ENCODE assay signal across 10 cellular contexts in genomic region chr11:74696932-74697687, GRCh38. TPM values are rescaled to one million over a fixed set of nuclear protein-coding genes. Genes with fewer than 3 reads are reported as not detected.
DNase-seq lines count a peak whose midpoint lies in the region; ATAC-seq, FAIRE-seq and TF ChIP-seq lines count a peak whose summit lies in the region.
"Had no signal": no experiment of that assay in that cellular context is flagged by ENCODE, and none has a peak within 500 bp of the region (broad histone marks: within the 10 kb centered on the region; RNA-seq: fewer than 3 reads in every experiment).

No MANE protein-coding gene starts in this region.

- H3K9me3 ChIP-seq in adrenal gland (replicated peaks in 1 of 3) (no peaks in the 10 kb centered on the region), cardiac muscle cell (ENCODE audit: low read depth) (no peaks in the 10 kb centered on the region), neuronal stem cell (replicated peaks in 1 of 2; ENCODE audit: control insufficient read depth in 2 of 2, insufficient read depth in 1 of 2, low read depth in 1 of 2, low read length in 2 of 2) (no peaks in the 10 kb centered on the region)

- POLR2A ChIA-PET in AG04449 (lab: Yijun Ruan, JAX), result no interaction called here

- no peak overlapping the region for H3K23ac ChIP-seq in neuronal stem cell (ENCODE audit: low read depth, low read length, poor library complexity)

- TF ChIP-seq POLR2A in adrenal gland (IDR thresholded peaks at IDR 0.05), result no peak

- H2AFZ ChIP-seq in neuronal stem cell (ENCODE audit: low read length), result no peak overlapping the region

- no peak overlapping the region for H3K14ac ChIP-seq in neuronal stem cell (ENCODE audit: low read length)

- H2BK120ac ChIP-seq in neuronal stem cell (ENCODE audit: low read depth, low read length), result no peak overlapping the region

- H3K27me3 ChIP-seq in adrenal gland (no peaks in the 10 kb centered on the region), cardiac muscle cell (no peaks in the 10 kb centered on the region), neuronal stem cell (ENCODE audit: control insufficient read depth in 3 of 3, insufficient read depth in 3 of 3, low read depth in 1 of 3, low read length in 3 of 3) (no peaks in the 10 kb centered on the region)

- peak overlapping the region; percentile 40 for H3K18ac ChIP-seq in neuronal stem cell (ENCODE audit: low read length)

- H3K79me1 ChIP-seq in neuronal stem cell (ENCODE audit: low read depth, low read length), result no peaks in the 10 kb centered on the region

- no peak for FAIRE-seq in RCC 7860 (lab: Jason Lieb, UNC)

- TF ChIP-seq CTCF in AG04449 (IDR thresholded peaks at IDR 0.05; ENCODE audit: insufficient read depth, low read length, missing control alignments), result no peak
- TF ChIP-seq CTCF in adrenal gland (IDR thresholded peaks at IDR 0.05), result no peak
- TF ChIP-seq CTCF in cardiac muscle cell (IDR thresholded peaks at IDR 0.05; ENCODE audit: low read depth, low read length), result no peak

- H3K27ac ChIP-seq in adrenal gland (peak overlapping the region; percentile 37 to 87 (median 69)), cardiac muscle cell (no peak overlapping the region), neuronal stem cell (replicated peaks; ENCODE audit: low read length) (no peak overlapping the region)

- no peak overlapping the region for H3K9ac ChIP-seq in neuronal stem cell (ENCODE audit: low read depth, low read length, poor library complexity)

- no peak overlapping the region for H2AK5ac ChIP-seq in neuronal stem cell (ENCODE audit: low read depth, low read length)

- no peak for ATAC-seq in HG03175 (IDR thresholded peaks at IDR 0.05; ENCODE audit: unreplicated experiment)

- no peak overlapping the region for H2BK12ac ChIP-seq in neuronal stem cell (ENCODE audit: low read length)

- no peak overlapping the region for H2BK15ac ChIP-seq in neuronal stem cell (ENCODE audit: low read length)

- H3K4me2 ChIP-seq in neuronal stem cell (ENCODE audit: insufficient read depth, low read length, poor library complexity, severe bottlenecking), result no peak overlapping the region

- H3K4me3 ChIP-seq in AG04449 (ENCODE audit: low read depth, low read length) (peak overlapping the region; percentile 8; the same call in 1 of the 2 replicates), adrenal gland (no peak overlapping the region), cardiac muscle cell (no peak overlapping the region), neuronal stem cell (ENCODE audit: low read length in 2 of 2) (no peak overlapping the region)

- no peak overlapping the region for H2BK5ac ChIP-seq in neuronal stem cell (ENCODE audit: low read length)

- H4K91ac ChIP-seq in neuronal stem cell (ENCODE audit: low read depth, low read length, poor library complexity), result no peak overlapping the region

- H3K4ac ChIP-seq in neuronal stem cell (ENCODE audit: low read length), result no peak overlapping the region

- H3K36me3 ChIP-seq in adrenal gland (replicated peaks in 1 of 2) (no peaks in the 10 kb centered on the region), cardiac muscle cell (no peaks in the 10 kb centered on the region), neuronal stem cell (replicated peaks in 1 of 2; ENCODE audit: control insufficient read depth in 2 of 2, insufficient read depth in 2 of 2, low read length in 2 of 2) (no peaks in the 10 kb centered on the region)

- DNase-seq in AG04449 (ENCODE audit: low read depth, low spot score) (peak; percentile 89), adrenal gland (peak; percentile 43 to 90 (median 79)), cardiac muscle cell (ENCODE audit: low read depth in 1 of 2, low spot score in 1 of 2) (peak; percentile 42 to 99), neuronal stem cell (ENCODE audit: low spot score) (no peak), SW 1271 (lab: John Stamatoyannopoulos, UW) (no peak), GOT3 (lab: John Stamatoyannopoulos, UW) (no peak), RCC 7860 (ENCODE audit: low spot score) (no peak)
- DNase-seq: KBM-7; stimulated activated CD4-positive, alpha-beta T cell treated with anti-CD3 and anti-CD28 coated beads, Interleukin-2, amount 100 ng/mL, for 48 hours had no signal

- CTCF ChIA-PET in AG04449 (lab: Yijun Ruan, JAX), result interaction anchor here (0.7 to 3.2 kb wide), 11 partner anchors 10 to 86 kb away, joined by 3 to 14 read pairs (median 4); no protein-coding TSS in a partner anchor

- H3K4me1 ChIP-seq in adrenal gland (replicated peaks in 1 of 2), result peaks cover 0 to 14% of the 10 kb centered on the region in 2 donors
- H3K4me1 ChIP-seq in cardiac muscle cell (ENCODE audit: low read depth), result peaks cover 5% of the 10 kb centered on the region
- peaks cover 0 to 8% of the 10 kb centered on the region in 2 donors for H3K4me1 ChIP-seq in neuronal stem cell (ENCODE audit: control insufficient read depth in 2 of 2, insufficient read depth in 1 of 2, low read depth in 1 of 2, low read length in 2 of 2)

- no peak overlapping the region for H4K8ac ChIP-seq in neuronal stem cell (ENCODE audit: low read depth, low read length)

- intact Hi-C loops in adrenal gland (cut with DNase I), result no loop called here

- 35 to 51% (median 46%) methylated on average over 11 to 16 of the region's 16 CpGs for WGBS in adrenal gland, 4 donors
- no CpG with 5 or more reads among the region's 16 CpGs for WGBS in neuronal stem cell (ENCODE audit: extremely low coverage in 2 of 2, insufficient read length in 2 of 2, insufficient replicate concordance in 1 of 2), 2 donors

RNA-seq across cellular contexts. Expression of gene CHRDL2, which starts 34.1 kb away (rescaled TPM):
- total RNA-seq in adrenal gland (under 1 TPM in 2 of 8 donors, not detected in 6; 0.76 to 0.95 TPM), cardiac muscle cell (not detected in 2 replicates)
- polyA plus RNA-seq in adrenal gland (under 1 TPM in 2 of 3 donors, not detected in 1; 0.30 to 0.35 TPM), cardiac muscle cell (not detected in 2 replicates)
- 0.81 TPM for polyA plus RNA-seq in neuronal stem cell (2013, experiment 1 of 2)
- 0.80 TPM for polyA plus RNA-seq in neuronal stem cell (2013, experiment 2 of 2)

RNA-seq across cellular contexts. Expression of gene RNF169, which starts 51.5 kb away (rescaled TPM):
- total RNA-seq in adrenal gland, result 10 to 100 TPM in 6 of 8 donors, 1 to 10 TPM in 2; 7.5 to 17.8 (median 12.1) TPM
- polyA plus RNA-seq in adrenal gland, result 1 to 10 TPM; 1.9 to 6.6 (median 2.8) TPM
- total RNA-seq in cardiac muscle cell, result 10.0 and 15.3 TPM in 2 replicates
- polyA plus RNA-seq in cardiac muscle cell, result 3.3 and 4.0 TPM in 2 replicates
- polyA plus RNA-seq in neuronal stem cell (2013, experiment 1 of 2), result 9.8 TPM
- polyA plus RNA-seq in neuronal stem cell (2013, experiment 2 of 2), result 10.2 TPM

Comparison
In these comparisons a context has a peak if more than half of its experiments do, and no peak if none do; other contexts are left out.
1. DNase-seq: peak in AG04449 (single experiment), adrenal gland (7 of 7) and cardiac muscle cell (2 of 2); none in neuronal stem cell (single experiment), SW 1271 (0 of 2), GOT3 (single experiment) and RCC 7860 (single experiment).
2. H3K27ac ChIP-seq: peak in adrenal gland (5 of 5); none in cardiac muscle cell (single experiment) and neuronal stem cell (single experiment).